11 cellular contexts compared by ENCODE assay signal in the genomic region with DNA sequence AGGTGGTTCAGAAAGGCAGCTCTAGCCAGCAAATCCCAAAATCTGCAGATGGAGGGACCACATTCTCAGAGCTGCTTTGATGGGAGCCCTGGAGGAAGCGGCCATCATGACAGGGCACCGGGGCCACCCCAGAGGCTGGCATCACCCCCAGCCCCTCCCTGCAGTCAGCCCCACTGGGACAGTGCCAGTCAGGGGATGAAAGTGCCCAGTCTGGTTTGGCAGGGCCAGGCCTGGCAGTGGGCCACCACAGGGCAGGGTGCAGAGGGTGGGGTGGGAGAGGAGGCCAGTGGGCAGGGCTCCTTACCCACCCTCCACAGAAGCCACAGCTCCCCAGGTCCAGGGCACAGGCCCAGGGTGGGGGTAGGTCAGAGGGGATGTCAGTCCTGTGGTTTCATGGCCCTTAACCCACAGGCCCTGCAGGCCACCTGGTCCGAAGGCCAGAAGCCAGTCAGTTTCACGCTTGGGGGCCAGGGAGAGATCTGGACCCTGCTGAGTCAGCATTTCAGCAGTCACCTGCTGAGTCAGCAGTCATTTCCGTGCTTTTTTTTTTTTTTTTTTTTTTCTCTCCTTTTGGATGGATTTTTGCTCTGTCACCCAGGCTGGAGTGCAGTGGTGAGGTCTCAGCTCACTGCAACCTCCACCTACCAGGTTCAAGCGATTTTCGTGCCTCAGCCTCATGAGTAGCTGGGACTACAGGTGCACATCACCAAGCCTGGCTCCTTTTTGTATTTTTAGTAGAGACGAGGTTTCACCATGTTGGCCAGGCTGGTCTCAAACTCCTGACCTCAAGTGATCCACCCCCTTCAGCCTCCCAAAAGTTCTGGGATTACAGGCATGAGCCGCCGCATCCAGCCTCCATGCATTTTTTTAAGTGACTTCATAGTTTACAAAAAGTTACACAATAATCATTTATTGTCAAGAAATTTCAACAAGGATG. TPM values are rescaled to one million over a fixed set of nuclear protein-coding genes. Genes with fewer than 3 reads are reported as not detected.
DNase-seq lines count a peak whose midpoint lies in the region; ATAC-seq and TF ChIP-seq lines count a peak whose summit lies in the region.
"Had no signal": no experiment of that assay in that cellular context is flagged by ENCODE, and none has a peak within 500 bp of the region (broad histone marks: within the 10 kb centered on the region; RNA-seq: fewer than 3 reads in every experiment).

No MANE protein-coding gene starts in this region.

- no peaks in the 10 kb centered on the region for H3K79me2 ChIP-seq in osteoblast (ENCODE audit: insufficient read depth, low read length)

- no peak overlapping the region for H2AFZ ChIP-seq in osteoblast (ENCODE audit: low read length)

- no peaks in the 10 kb centered on the region for H4K20me1 ChIP-seq in osteoblast (ENCODE audit: insufficient read depth, low read length)

- intact Hi-C loops in activated T-helper 1 cell treated with anti-CD3 and anti-CD28 coated beads, Interleukin-12 subunit alpha, Interleukin-12 subunit beta, Interleukin-2, Interleukin-4 antibody, amounts not matched to agents 30 ng/mL and 10 ng/mL and 1 ng/mL, durations not matched to agents 14 hours and 24 hours and 36 hours (cut with micrococcal nuclease), result no loop called here
- intact Hi-C loops in gastrocnemius medialis (cut with DNase I; ENCODE audit: low total_unique reads), result no loop called here

- H3K36me3 Mint-ChIP-seq in activated T-helper 1 cell treated with anti-CD3 and anti-CD28 coated beads, Interleukin-12 subunit alpha, Interleukin-12 subunit beta, Interleukin-2, Interleukin-4 antibody, amounts not matched to agents 30 ng/mL and 10 ng/mL and 1 ng/mL, durations not matched to agents 14 hours and 24 hours and 36 hours (ENCODE audit: low read depth), result no peaks in the 10 kb centered on the region
- peaks cover 0 to 1% of the 10 kb centered on the region in 2 donors for H3K36me3 Mint-ChIP-seq in activated T-cell treated with anti-CD3 and anti-CD28 coated beads, Interleukin-2, amount 50 U/mL, for 72 hours (ENCODE audit: insufficient read depth in 2 of 2)

- H3K4me1 Mint-ChIP-seq in activated T-helper 1 cell treated with anti-CD3 and anti-CD28 coated beads, Interleukin-12 subunit alpha, Interleukin-12 subunit beta, Interleukin-2, Interleukin-4 antibody, amounts not matched to agents 30 ng/mL and 10 ng/mL and 1 ng/mL, durations not matched to agents 14 hours and 24 hours and 36 hours (ENCODE audit: low read depth), result no peaks in the 10 kb centered on the region
- H3K4me1 Mint-ChIP-seq in activated T-cell treated with anti-CD3 and anti-CD28 coated beads, Interleukin-2, amount 50 U/mL, for 72 hours (ENCODE audit: low read depth), result peaks cover 3% of the 10 kb centered on the region

- no peak overlapping the region for H3K4me2 ChIP-seq in osteoblast (ENCODE audit: insufficient read depth, low read length)

- ATAC-seq in activated T-cell treated with anti-CD3 and anti-CD28 coated beads, Interleukin-2, amount 50 U/mL, for 72 hours (replicated peaks in 1 of 2), result no peak
- no peak for ATAC-seq in gastrocnemius medialis

- H3K4me1 ChIP-seq in osteoblast (ENCODE audit: insufficient read depth, low read length) (peaks cover 12% of the 10 kb centered on the region), gastrocnemius medialis (peaks cover 5 to 18% of the 10 kb centered on the region in 2 donors)
- H3K4me1 ChIP-seq: uterus had no signal

- no peaks in the 10 kb centered on the region for H3K9me3 Mint-ChIP-seq in activated T-helper 1 cell treated with anti-CD3 and anti-CD28 coated beads, Interleukin-12 subunit alpha, Interleukin-12 subunit beta, Interleukin-2, Interleukin-4 antibody, amounts not matched to agents 30 ng/mL and 10 ng/mL and 1 ng/mL, durations not matched to agents 14 hours and 24 hours and 36 hours
- no peaks in the 10 kb centered on the region for H3K9me3 Mint-ChIP-seq in activated T-cell treated with anti-CD3 and anti-CD28 coated beads, Interleukin-2, amount 50 U/mL, for 72 hours

- peaks cover 2% of the 10 kb centered on the region for H3K27me3 Mint-ChIP-seq in activated T-helper 1 cell treated with anti-CD3 and anti-CD28 coated beads, Interleukin-12 subunit alpha, Interleukin-12 subunit beta, Interleukin-2, Interleukin-4 antibody, amounts not matched to agents 30 ng/mL and 10 ng/mL and 1 ng/mL, durations not matched to agents 14 hours and 24 hours and 36 hours (ENCODE audit: insufficient read depth)
- peaks cover 12% of the 10 kb centered on the region for H3K27me3 Mint-ChIP-seq in activated T-cell treated with anti-CD3 and anti-CD28 coated beads, Interleukin-2, amount 50 U/mL, for 72 hours (ENCODE audit: low read depth)

- H3K9me3 ChIP-seq in osteoblast (ENCODE audit: low read depth, low read length) (no peaks in the 10 kb centered on the region), gastrocnemius medialis (no peaks in the 10 kb centered on the region)
- H3K9me3 ChIP-seq: uterus had no signal

- peak overlapping the region; percentile 52 for H3K27ac ChIP-seq in epithelial cell of prostate
- no peak overlapping the region for H3K27ac ChIP-seq in osteoblast (ENCODE audit: low read depth, low read length)
- H3K27ac ChIP-seq in gastrocnemius medialis, result no peak overlapping the region
- H3K27ac ChIP-seq: uterus had no signal

- H3K36me3 ChIP-seq in osteoblast (ENCODE audit: insufficient read depth, low read length) (no peaks in the 10 kb centered on the region), gastrocnemius medialis (no peaks in the 10 kb centered on the region)
- H3K36me3 ChIP-seq: uterus had no signal

- no peak for TF ChIP-seq POLR2A in gastrocnemius medialis (IDR thresholded peaks at IDR 0.05)

- H3K27me3 ChIP-seq in osteoblast (ENCODE audit: insufficient read depth, low read length) (peaks cover 8% of the 10 kb centered on the region), gastrocnemius medialis (no peaks in the 10 kb centered on the region)
- H3K27me3 ChIP-seq: uterus had no signal

- H3K27ac Mint-ChIP-seq in activated T-helper 1 cell treated with anti-CD3 and anti-CD28 coated beads, Interleukin-12 subunit alpha, Interleukin-12 subunit beta, Interleukin-2, Interleukin-4 antibody, amounts not matched to agents 30 ng/mL and 10 ng/mL and 1 ng/mL, durations not matched to agents 14 hours and 24 hours and 36 hours, result no peak overlapping the region
- no peak overlapping the region for H3K27ac Mint-ChIP-seq in activated T-cell treated with anti-CD3 and anti-CD28 coated beads, Interleukin-2, amount 50 U/mL, for 72 hours

- TF ChIP-seq CTCF in osteoblast (IDR thresholded peaks at IDR 0.05; ENCODE audit: extremely low read depth, low read depth, low read length) (no peak), gastrocnemius medialis (IDR thresholded peaks at IDR 0.05 in 4 of 5, conservative IDR thresholded peaks at IDR 0.05 in 1 of 5) (no peak)

- no peak overlapping the region for H3K4me3 Mint-ChIP-seq in activated T-helper 1 cell treated with anti-CD3 and anti-CD28 coated beads, Interleukin-12 subunit alpha, Interleukin-12 subunit beta, Interleukin-2, Interleukin-4 antibody, amounts not matched to agents 30 ng/mL and 10 ng/mL and 1 ng/mL, durations not matched to agents 14 hours and 24 hours and 36 hours
- no peak overlapping the region for H3K4me3 Mint-ChIP-seq in activated T-cell treated with anti-CD3 and anti-CD28 coated beads, Interleukin-2, amount 50 U/mL, for 72 hours

- DNase-seq in H4 (ENCODE audit: low spot score) (peak; percentile 57), NCI-H69 (lab: John Stamatoyannopoulos, UW) (peak; percentile 38), epithelial cell of prostate (ENCODE audit: low read depth, low spot score) (no peak), osteoblast (ENCODE audit: insufficient read length, low spot score, missing footprints) (peak; percentile 79), gastrocnemius medialis (no peak), AML-193 (lab: John Stamatoyannopoulos, UW) (no peak)
- no peak for DNase-seq in activated T-helper 1 cell treated with anti-CD3 and anti-CD28 coated beads, Interleukin-12 subunit alpha, Interleukin-12 subunit beta, Interleukin-2, Interleukin-4 antibody, amounts not matched to agents 30 ng/mL and 10 ng/mL and 1 ng/mL, durations not matched to agents 14 hours and 24 hours and 36 hours (ENCODE audit: low spot score)
- DNase-seq in activated T-cell treated with anti-CD3 and anti-CD28 coated beads, Interleukin-2, amount 50 U/mL, for 72 hours, result no peak
- DNase-seq: activated CD8-positive, alpha-beta memory T cell treated with anti-CD3 and anti-CD28 coated beads, Interleukin-2, amount 50 U/mL, for 48 hours; midbrain; uterus had no signal

- H3K4me3 ChIP-seq in osteoblast (ENCODE audit: insufficient read depth, low read length) (no peak overlapping the region), gastrocnemius medialis (no peak overlapping the region)
- H3K4me3 ChIP-seq: uterus had no signal

- in situ Hi-C loops in gastrocnemius medialis (cut with MboI; ENCODE audit: low sequenced_read_pairs in 4 of 4), result no loop called here

RNA-seq across cellular contexts. Expression of gene SLC25A10, which starts 10.4 kb away (rescaled TPM):
- 51.6 and 77.0 TPM in 2 replicates for total RNA-seq in H4 (2014; rRNA removed; shearing (Covaris generic))
- 7.6 and 8.3 TPM in 2 replicates for total RNA-seq in osteoblast
- total RNA-seq in activated T-helper 1 cell treated with anti-CD3 and anti-CD28 coated beads, Interleukin-12 subunit alpha, Interleukin-12 subunit beta, Interleukin-2, Interleukin-4 antibody, amounts not matched to agents 30 ng/mL and 10 ng/mL and 1 ng/mL, durations not matched to agents 14 hours and 24 hours and 36 hours, result 45.7 and 49.6 TPM in 2 replicates
- total RNA-seq in activated T-cell treated with anti-CD3 and anti-CD28 coated beads, Interleukin-2, amount 50 U/mL, for 72 hours, result 10 to 100 TPM in 1 of 2 donors, 1 to 10 TPM in 1; 9.2 to 11.3 TPM
- total RNA-seq in gastrocnemius medialis, result 1 to 10 TPM; 3.4 to 9.3 (median 6.7) TPM

RNA-seq across cellular contexts. Expression of gene MRPL12, which starts 19.3 kb away (rescaled TPM):
- total RNA-seq in H4 (2014; rRNA removed; shearing (Covaris generic)), result 16.9 and 21.9 TPM in 2 replicates
- total RNA-seq in osteoblast (6.2 and 8.8 TPM in 2 replicates), gastrocnemius medialis (100 to 1,000 TPM in 2 of 4 donors, 10 to 100 TPM in 2; 79.1 to 117 (median 94.1) TPM)
- total RNA-seq in activated T-helper 1 cell treated with anti-CD3 and anti-CD28 coated beads, Interleukin-12 subunit alpha, Interleukin-12 subunit beta, Interleukin-2, Interleukin-4 antibody, amounts not matched to agents 30 ng/mL and 10 ng/mL and 1 ng/mL, durations not matched to agents 14 hours and 24 hours and 36 hours, result 232 TPM in 2 replicates
- total RNA-seq in activated T-cell treated with anti-CD3 and anti-CD28 coated beads, Interleukin-2, amount 50 U/mL, for 72 hours, result 10 to 100 TPM; 49.1 to 64.7 TPM

RNA-seq across cellular contexts. Expression of gene HGS, which starts 38.6 kb away (rescaled TPM):
- total RNA-seq in H4 (2014; rRNA removed; shearing (Covaris generic)), result 26.6 and 38.3 TPM in 2 replicates
- total RNA-seq in osteoblast (100 and 110 TPM in 2 replicates), gastrocnemius medialis (100 to 1,000 TPM in 3 of 4 donors, 10 to 100 TPM in 1; 62.1 to 150 (median 113) TPM)
- total RNA-seq in activated T-helper 1 cell treated with anti-CD3 and anti-CD28 coated beads, Interleukin-12 subunit alpha, Interleukin-12 subunit beta, Interleukin-2, Interleukin-4 antibody, amounts not matched to agents 30 ng/mL and 10 ng/mL and 1 ng/mL, durations not matched to agents 14 hours and 24 hours and 36 hours, result 133 and 144 TPM in 2 replicates
- total RNA-seq in activated T-cell treated with anti-CD3 and anti-CD28 coated beads, Interleukin-2, amount 50 U/mL, for 72 hours, result 10 to 100 TPM; 95.5 to 96.0 TPM

RNA-seq across cellular contexts. Expression of gene ARL16, which starts 38.9 kb away (rescaled TPM):
- total RNA-seq in H4 (2014; rRNA removed; shearing (Covaris generic)), result 31.1 and 47.5 TPM in 2 replicates
- 24.5 and 26.1 TPM in 2 replicates for total RNA-seq in osteoblast
- 37.6 and 40.0 TPM in 2 replicates for total RNA-seq in activated T-helper 1 cell treated with anti-CD3 and anti-CD28 coated beads, Interleukin-12 subunit alpha, Interleukin-12 subunit beta, Interleukin-2, Interleukin-4 antibody, amounts not matched to agents 30 ng/mL and 10 ng/mL and 1 ng/mL, durations not matched to agents 14 hours and 24 hours and 36 hours
- 10 to 100 TPM; 33.0 to 45.3 TPM for total RNA-seq in activated T-cell treated with anti-CD3 and anti-CD28 coated beads, Interleukin-2, amount 50 U/mL, for 72 hours
- 10 to 100 TPM; 12.9 to 23.6 (median 20.0) TPM for total RNA-seq in gastrocnemius medialis

RNA-seq across cellular contexts. Expression of gene CCDC137, which starts 55.9 kb away (rescaled TPM):
- 10.7 and 16.7 TPM in 2 replicates for total RNA-seq in H4 (2014; rRNA removed; shearing (Covaris generic))
- total RNA-seq in osteoblast, result 4.7 and 5.6 TPM in 2 replicates
- 59.3 and 62.1 TPM in 2 replicates for total RNA-seq in activated T-helper 1 cell treated with anti-CD3 and anti-CD28 coated beads, Interleukin-12 subunit alpha, Interleukin-12 subunit beta, Interleukin-2, Interleukin-4 antibody, amounts not matched to agents 30 ng/mL and 10 ng/mL and 1 ng/mL, durations not matched to agents 14 hours and 24 hours and 36 hours
- 10 to 100 TPM; 26.1 to 46.5 TPM for total RNA-seq in activated T-cell treated with anti-CD3 and anti-CD28 coated beads, Interleukin-2, amount 50 U/mL, for 72 hours
- total RNA-seq in gastrocnemius medialis, result 10 to 100 TPM in 2 of 4 donors, 1 to 10 TPM in 2; 6.7 to 17.1 (median 11.2) TPM

Comparison
In these comparisons a context has a peak if more than half of its experiments do, and no peak if none do; other contexts are left out.
1. DNase-seq: peak in H4 (single experiment), NCI-H69 (single experiment) and osteoblast (single experiment); none in epithelial cell of prostate (single experiment), activated T-helper 1 cell treated with anti-CD3 and anti-CD28 coated beads, Interleukin-12 subunit alpha, Interleukin-12 subunit beta, Interleukin-2, Interleukin-4 antibody, amounts not matched to agents 30 ng/mL and 10 ng/mL and 1 ng/mL, durations not matched to agents 14 hours and 24 hours and 36 hours (single experiment), activated T-cell treated with anti-CD3 and anti-CD28 coated beads, Interleukin-2, amount 50 U/mL, for 72 hours (0 of 2), gastrocnemius medialis (0 of 2) and AML-193 (0 of 2).